In the genomic region with DNA sequence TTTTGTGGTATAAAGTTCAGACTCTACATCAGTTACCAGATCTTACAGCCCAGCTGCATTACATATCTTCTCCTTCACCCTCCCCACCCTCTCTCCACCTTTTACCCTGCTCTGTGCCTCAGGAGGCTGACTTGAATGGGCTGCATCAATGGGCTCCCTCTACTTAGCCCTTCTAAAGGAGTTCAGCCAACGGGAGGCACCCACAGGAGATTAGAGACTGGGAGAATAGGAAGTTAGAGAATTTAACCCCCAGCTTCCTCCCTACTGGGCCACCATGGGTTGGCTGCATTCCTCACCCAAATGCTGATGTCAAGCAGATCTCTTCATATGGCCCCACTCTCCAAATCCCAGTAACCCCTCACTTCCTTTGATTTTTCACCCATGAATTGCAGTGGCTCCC, we compare ENCODE assay signal across 32 cellular contexts. TPM values are rescaled to one million over a fixed set of nuclear protein-coding genes. Genes with fewer than 3 reads are reported as not detected.
"Had no signal": no experiment of that assay in that cellular context is flagged by ENCODE, and none has a peak within 500 bp of the region (broad histone marks: within the 10 kb centered on the region; RNA-seq: fewer than 3 reads in every experiment).

No MANE protein-coding gene starts in this region.

- H3K4me1 ChIP-seq: adrenal gland, body of pancreas, colonic mucosa, esophagus squamous epithelium, gastroesophageal sphincter, heart right ventricle had no signal

- ATAC-seq: activated CD4-positive, CD25-positive, alpha-beta regulatory T cell treated with anti-CD3 and anti-CD28 coated beads, Interleukin-2, amount 50 U/mL, for 24 hours; activated CD8-positive, alpha-beta T cell treated with anti-CD3 and anti-CD28 coated beads for 36 hours; activated naive CD8-positive, alpha-beta T cell treated with anti-CD3 and anti-CD28 coated beads, Interleukin-2, amount 50 U/mL, for 24 hours; activated T-cell treated with anti-CD3 and anti-CD28 coated beads, Interleukin-2, amount 50 U/mL, for 4 hours; activated T-helper 17 cell treated with anti-CD3 and anti-CD28 coated beads, Interleukin-2, amount 50 U/mL, for 72 hours; body of pancreas; gastroesophageal sphincter; heart right ventricle had no signal

- DNase-seq: activated B cell treated with CpG ODN at 0.5 μM for 24 hours; activated CD4-positive, alpha-beta T cell treated with anti-CD3 and anti-CD28 coated beads for 48 hours; activated CD4-positive, alpha-beta T cell treated with anti-CD3 and anti-CD28 coated beads, Interleukin-2, amount 50 U/mL, for 1 hour; activated CD4-positive, alpha-beta T cell treated with anti-CD3 and anti-CD28 coated beads, Interleukin-2, amount 50 U/mL, for 48 hours; activated CD8-positive, alpha-beta memory T cell treated with anti-CD3 and anti-CD28 coated beads for 24 hours; activated CD8-positive, alpha-beta T cell treated with anti-CD3 and anti-CD28 coated beads for 36 hours; activated effector memory CD4-positive, alpha-beta T cell treated with anti-CD3 and anti-CD28 coated beads, Interleukin-2, amount 50 U/mL, for 16 hours; activated naive CD4-positive, alpha-beta T cell treated with anti-CD3 and anti-CD28 coated beads for 36 hours; activated naive CD8-positive, alpha-beta T cell treated with anti-CD3 and anti-CD28 coated beads for 36 hours; activated naive CD8-positive, alpha-beta T cell treated with anti-CD3 and anti-CD28 coated beads, Interleukin-2, amount 50 U/mL, for 24 hours; activated T-cell treated with anti-CD3 and anti-CD28 coated beads, Interleukin-2, amount 50 U/mL, for 4 hours; adrenal gland; amygdala; aorta; body of pancreas; caudate nucleus; cerebellar nuclear complex; colonic mucosa; effector CD8-positive, alpha-beta T cell; esophagus squamous epithelium; foreskin melanocyte; heart right ventricle; T-helper 2 cell had no signal

- H3K36me3 ChIP-seq: adrenal gland, colonic mucosa, esophagus squamous epithelium, gastroesophageal sphincter, heart right ventricle had no signal

- H3K9me3 ChIP-seq: adrenal gland, body of pancreas, colonic mucosa, esophagus squamous epithelium, gastroesophageal sphincter, heart right ventricle had no signal

- H3K4me3 ChIP-seq: adrenal gland, body of pancreas, colonic mucosa, esophagus squamous epithelium, gastroesophageal sphincter, heart right ventricle had no signal

- H3K27me3 ChIP-seq: adrenal gland, colonic mucosa had no signal

RNA-seq across cellular contexts. Expression of a gene that starts 38.5 kb away (rescaled TPM):
- total RNA-seq: activated B cell treated with CpG ODN at 0.5 μM for 24 hours; activated naive CD4-positive, alpha-beta T cell treated with anti-CD3 and anti-CD28 coated beads for 36 hours; activated naive CD8-positive, alpha-beta T cell treated with anti-CD3 and anti-CD28 coated beads for 36 hours; activated T-helper 17 cell treated with anti-CD3 and anti-CD28 coated beads, Interleukin-2, amount 50 U/mL, for 72 hours; colonic mucosa; dermis microvascular lymphatic vessel endothelial cell; endothelial cell of umbilical vein; fibroblast of lung; fibroblast of villous mesenchyme; glomerular endothelial cell had no signal

RNA-seq across cellular contexts. Expression of a gene that starts 49.3 kb away (rescaled TPM):
- total RNA-seq: activated B cell treated with CpG ODN at 0.5 μM for 24 hours; activated CD8-positive, alpha-beta T cell treated with anti-CD3 and anti-CD28 coated beads for 36 hours; activated naive CD4-positive, alpha-beta T cell treated with anti-CD3 and anti-CD28 coated beads for 36 hours; activated naive CD8-positive, alpha-beta T cell treated with anti-CD3 and anti-CD28 coated beads for 36 hours; activated T-helper 17 cell treated with anti-CD3 and anti-CD28 coated beads, Interleukin-2, amount 50 U/mL, for 72 hours; dermis microvascular lymphatic vessel endothelial cell; endothelial cell of umbilical vein; esophagus squamous epithelium; fibroblast of lung; fibroblast of villous mesenchyme; glomerular endothelial cell; T-helper 1 cell treated with Interleukin-12 subunit alpha and Interleukin-12 subunit beta and Interleukin-4 antibody, amounts not matched to agents 30 ng/mL and 1 ng/mL, for 36 hours had no signal
